8 cellular contexts compared by ENCODE assay signal in the genomic region with DNA sequence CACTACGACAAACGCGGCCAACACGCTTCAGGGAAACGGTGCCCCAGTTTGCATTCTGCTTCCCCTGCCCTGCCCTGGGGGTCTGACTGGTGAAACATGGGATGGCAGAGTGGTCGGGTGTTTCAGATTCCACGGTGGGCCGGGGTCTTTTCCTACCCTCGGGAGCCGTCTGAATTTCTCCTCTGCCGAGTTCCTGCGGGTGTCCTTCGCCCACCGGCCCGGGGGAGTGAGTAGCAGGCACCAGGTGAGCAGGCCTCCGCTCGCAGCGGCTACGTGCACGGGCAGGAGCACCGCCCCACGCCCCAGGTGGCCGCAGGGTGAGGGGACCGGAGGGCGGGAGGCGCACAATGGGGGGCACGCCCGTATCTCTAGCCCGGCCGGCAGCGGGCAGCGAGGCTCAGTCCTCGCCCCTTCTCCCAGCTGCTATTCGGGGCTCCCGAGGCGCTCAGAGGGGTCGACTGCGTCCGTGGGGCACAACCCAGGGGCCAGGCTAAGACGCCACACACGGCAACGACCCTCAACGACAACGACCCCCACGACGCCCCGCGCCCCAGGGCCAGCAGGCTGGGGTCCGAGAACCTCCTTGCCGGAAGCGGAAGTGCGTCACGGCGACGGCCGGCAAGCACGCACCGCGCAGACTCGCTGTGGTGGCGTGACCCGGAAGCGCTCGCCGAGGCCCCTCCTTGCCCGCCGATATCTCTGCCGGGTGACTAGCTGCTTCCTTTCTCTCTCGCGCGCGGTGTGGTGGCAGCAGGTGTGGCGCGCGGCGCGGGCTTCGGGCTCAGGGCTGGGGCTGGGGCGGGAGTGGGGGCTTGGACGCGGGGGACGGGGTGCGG. TPM values are rescaled to one million over a fixed set of nuclear protein-coding genes. Genes with fewer than 3 reads are reported as not detected.
A peak's percentile ranks its signal among the peaks of the same experiment; 100 is the strongest.
DNase-seq lines count a peak whose midpoint lies in the region; ATAC-seq and TF ChIP-seq lines count a peak whose summit lies in the region.

A gene (plus strand): TSS at position 721 of the 836 bp plus-strand sequence. CDS start 236 bp downstream, outside the sequence.

- H3K14ac ChIP-seq in trophoblast cell (ENCODE audit: low read length) = peak within 1 kb of the TSS; percentile 82

- peak within 1 kb of the TSS; percentile 93 for H4K8ac ChIP-seq in trophoblast cell (ENCODE audit: low read depth, low read length)

- H3K4me3 ChIP-seq in SU-DHL-6 (ENCODE audit: insufficient read depth, low read length, poor library complexity, severe bottlenecking) (peak within 1 kb of the TSS; percentile 100), trophoblast cell (ENCODE audit: low read depth, low read length) (peak within 1 kb of the TSS; percentile 93), tibial nerve (peak within 1 kb of the TSS; percentile 71 to 97 (median 88))

- H3K9me3 ChIP-seq in SU-DHL-6 (ENCODE audit: insufficient read depth, low read length) (no peaks in the 10 kb centered on the region), trophoblast cell (ENCODE audit: insufficient read depth, low read depth, low read length) (no peaks in the 10 kb centered on the region), tibial nerve (no peaks in the 10 kb centered on the region)

- no peaks in the 10 kb centered on the region; the same call in 1 of the 2 replicates for H4K20me1 ChIP-seq in SU-DHL-6 (ENCODE audit: low read depth, low read length)

- peaks cover 12% of the 10 kb centered on the region for H3K79me1 ChIP-seq in trophoblast cell (ENCODE audit: low read length)

- H3K4me2 ChIP-seq in SU-DHL-6 (ENCODE audit: low read depth, low read length, poor library complexity, severe bottlenecking) = peak within 1 kb of the TSS; percentile 92
- peak within 1 kb of the TSS; percentile 91 for H3K4me2 ChIP-seq in trophoblast cell (ENCODE audit: low read length)

- H3K4me1 ChIP-seq in trophoblast cell (ENCODE audit: control insufficient read depth in 1 of 2, insufficient read depth in 2 of 2, low read length in 2 of 2) (peaks cover 4 to 10% of the 10 kb centered on the region in 2 experiments), tibial nerve (peaks cover 0 to 45% (median 27%) of the 10 kb centered on the region in 4 donors)

- ATAC-seq in HG02623 (IDR thresholded peaks at IDR 0.05; ENCODE audit: unreplicated experiment) (peak; percentile 69), Right ventricle myocardium superior (ENCODE audit: poor library complexity) (peak; percentile 96)
- peak; percentile 92 for ATAC-seq in activated naive CD8-positive, alpha-beta T cell treated with anti-CD3 and anti-CD28 coated beads, Interleukin-2, amount 10 ng/mL, durations not matched to agents 7 days and 5 days (ENCODE audit: low read depth)

- H3K27me3 ChIP-seq in SU-DHL-6 (ENCODE audit: low read length) (no peaks in the 10 kb centered on the region), trophoblast cell (ENCODE audit: insufficient read depth, low read length) (no peaks in the 10 kb centered on the region), tibial nerve (no peaks in the 10 kb centered on the region)

- peak; percentile 2 for TF ChIP-seq CTCF in GM10266 (IDR thresholded peaks at IDR 0.05; ENCODE audit: control insufficient read depth, insufficient read depth, low read depth, missing control alignments)
- no peak for TF ChIP-seq CTCF in SU-DHL-6 (IDR thresholded peaks at IDR 0.05; ENCODE audit: insufficient read depth, low read length, poor library complexity, severe bottlenecking)
- peak in 1 of 5 experiments; percentile 40 for TF ChIP-seq CTCF in tibial nerve (IDR thresholded peaks at IDR 0.05)

- H3K9ac ChIP-seq in SU-DHL-6 (ENCODE audit: low read length) = peak within 1 kb of the TSS; percentile 99
- H3K9ac ChIP-seq in trophoblast cell (ENCODE audit: low read length) = peak within 1 kb of the TSS; percentile 99

- peak within 1 kb of the TSS; percentile 74 for H3K18ac ChIP-seq in trophoblast cell (ENCODE audit: low read length)

- peak; percentile 51 to 76 for TF ChIP-seq POLR2A in tibial nerve (IDR thresholded peaks at IDR 0.05)

- intact Hi-C loops in Right ventricle myocardium superior (cut with DNase I) = no loop called here

- H2AK5ac ChIP-seq in trophoblast cell (ENCODE audit: low read length) = peak within 1 kb of the TSS; percentile 79

- peak within 1 kb of the TSS; percentile 61 for H4K12ac ChIP-seq in trophoblast cell (ENCODE audit: low read depth, low read length)

- WGBS in trophoblast cell (ENCODE audit: extremely low coverage, insufficient coverage, insufficient read length) = no CpG with 5 or more reads among the region's 83 CpGs
- 0 to 1% methylated on average over 8 to 36 of the region's 83 CpGs for WGBS in tibial nerve, 2 donors

- peak; percentile 93 to 96 for TF ChIP-seq EP300 in tibial nerve (IDR thresholded peaks at IDR 0.05)

- peak within 1 kb of the TSS; percentile 96 for H3K4ac ChIP-seq in trophoblast cell (ENCODE audit: low read depth, low read length)

- H3K9me2 ChIP-seq in SU-DHL-6 (replicated peaks; ENCODE audit: insufficient read depth, low read length) = no peaks in the 10 kb centered on the region

- H3K79me2 ChIP-seq in SU-DHL-6 (ENCODE audit: insufficient read depth, low read length) (peaks cover 38% of the 10 kb centered on the region), trophoblast cell (ENCODE audit: control insufficient read depth, insufficient read depth, low read length, poor library complexity) (peaks cover 14% of the 10 kb centered on the region)

- H3K4me1 Mint-ChIP-seq in activated naive CD8-positive, alpha-beta T cell treated with anti-CD3 and anti-CD28 coated beads, Interleukin-2, amount 10 ng/mL, durations not matched to agents 7 days and 5 days = peaks cover 35% of the 10 kb centered on the region

- peak within 1 kb of the TSS; percentile 39 for H2BK5ac ChIP-seq in trophoblast cell (ENCODE audit: low read depth, low read length, poor library complexity)

- H3K27ac ChIP-seq in SU-DHL-6 (ENCODE audit: low read depth, low read length) = peak within 1 kb of the TSS; percentile 68
- H3K27ac ChIP-seq in trophoblast cell (ENCODE audit: low read depth, low read length) = peak within 1 kb of the TSS; percentile 7
- H3K27ac ChIP-seq in tibial nerve = peak within 1 kb of the TSS; percentile 80 to 98 (median 93)

- DNase-seq in GM10266 (ENCODE audit: extremely low spot score) (peak; percentile 97), NCI-H1092 treated with DMSO at 0.1 percent for 48 hours (lab: John Stamatoyannopoulos, UW) (peak; percentile 90), Right ventricle myocardium superior (peak; percentile 96), trophoblast cell (peak; percentile 87 to 93), tibial nerve (ENCODE audit: low spot score in 2 of 2) (peak; percentile 85 to 86)
- peak; percentile 94 for DNase-seq in activated naive CD8-positive, alpha-beta T cell treated with anti-CD3 and anti-CD28 coated beads, Interleukin-2, amount 10 ng/mL, durations not matched to agents 7 days and 5 days

- H3K36me3 Mint-ChIP-seq in activated naive CD8-positive, alpha-beta T cell treated with anti-CD3 and anti-CD28 coated beads, Interleukin-2, amount 10 ng/mL, durations not matched to agents 7 days and 5 days = peaks cover 27% of the 10 kb centered on the region

- H2BK12ac ChIP-seq in trophoblast cell (ENCODE audit: low read length) = no peak within 1 kb of the TSS

- POLR2A ChIA-PET in activated naive CD8-positive, alpha-beta T cell treated with anti-CD3 and anti-CD28 coated beads, Interleukin-2, amount 10 ng/mL, durations not matched to agents 7 days and 5 days (lab: Charles Lee) = interaction anchor here (0.6 to 2.4 kb wide), 17 partner anchors 10 to 418 kb away, joined by 3 to 13 read pairs (median 4); a partner anchor contains a TSS

- peaks cover 4% of the 10 kb centered on the region for H3K9me3 Mint-ChIP-seq in activated naive CD8-positive, alpha-beta T cell treated with anti-CD3 and anti-CD28 coated beads, Interleukin-2, amount 10 ng/mL, durations not matched to agents 7 days and 5 days

- H4K91ac ChIP-seq in trophoblast cell (ENCODE audit: low read depth, low read length) = peak within 1 kb of the TSS; percentile 80

- no peak within 1 kb of the TSS for H3K23ac ChIP-seq in trophoblast cell (ENCODE audit: low read length)

- H3F3A ChIP-seq in SU-DHL-6 (ENCODE audit: insufficient read depth) = peaks cover 28% of the 10 kb centered on the region

- peak within 1 kb of the TSS; percentile 93 for H3K27ac Mint-ChIP-seq in activated naive CD8-positive, alpha-beta T cell treated with anti-CD3 and anti-CD28 coated beads, Interleukin-2, amount 10 ng/mL, durations not matched to agents 7 days and 5 days

- H3K27me3 Mint-ChIP-seq in activated naive CD8-positive, alpha-beta T cell treated with anti-CD3 and anti-CD28 coated beads, Interleukin-2, amount 10 ng/mL, durations not matched to agents 7 days and 5 days = no peaks in the 10 kb centered on the region

- H2AFZ ChIP-seq in SU-DHL-6 (ENCODE audit: low read depth, low read length, severe bottlenecking) = peak within 1 kb of the TSS; percentile 5
- H2AFZ ChIP-seq in trophoblast cell (ENCODE audit: insufficient read depth, low read length, poor library complexity) = peak within 1 kb of the TSS; percentile 53

- H2BK120ac ChIP-seq in trophoblast cell (ENCODE audit: insufficient read depth, low read length, poor library complexity) = peak within 1 kb of the TSS; percentile 67

- H3K4me3 Mint-ChIP-seq in activated naive CD8-positive, alpha-beta T cell treated with anti-CD3 and anti-CD28 coated beads, Interleukin-2, amount 10 ng/mL, durations not matched to agents 7 days and 5 days = peak within 1 kb of the TSS; percentile 87

- H3K36me3 ChIP-seq in SU-DHL-6 (ENCODE audit: low read length) (peaks cover 13% of the 10 kb centered on the region), trophoblast cell (ENCODE audit: control insufficient read depth in 1 of 2, insufficient read depth in 2 of 2, low read length in 2 of 2) (peaks cover 37 to 43% of the 10 kb centered on the region in 2 experiments), tibial nerve (peaks cover 0 to 36% (median 0%) of the 10 kb centered on the region in 3 donors)

RNA-seq across cellular contexts. Expression of the gene that starts here (rescaled TPM):
- 1,000 to 10,000 TPM; 2,045 to 2,157 TPM for total RNA-seq in activated naive CD8-positive, alpha-beta T cell treated with anti-CD3 and anti-CD28 coated beads, Interleukin-2, amount 10 ng/mL, durations not matched to agents 7 days and 5 days
- total RNA-seq in Right ventricle myocardium superior (732 TPM), tibial nerve (1,000 to 10,000 TPM; 1,371 to 3,195 (median 1,826) TPM)
- 2,264 and 2,365 TPM in 2 replicates for polyA plus RNA-seq in trophoblast cell (2013)

Comparison
In these comparisons a context has a peak if more than half of its experiments do, and no peak if none do; other contexts are left out.
1. Peak in every context shown above with its lines: DNase-seq, ATAC-seq, H3K4me3 ChIP-seq and H3K27ac ChIP-seq.
2. H3K27ac ChIP-seq: peak in every context shown above with its lines; median percentile 93 in tibial nerve; 68 in SU-DHL-6; 7 in trophoblast cell.